Comparison of ENCODE assay signal across 10 cellular contexts in genomic region chr19:3860499-3860898, GRCh38. TPM values are rescaled to one million over a fixed set of nuclear protein-coding genes. Genes with fewer than 3 reads are reported as not detected.
"Had no signal": no experiment of that assay in that cellular context is flagged by ENCODE, and none has a peak within 500 bp of the region (broad histone marks: within the 10 kb centered on the region; RNA-seq: fewer than 3 reads in every experiment).

No MANE protein-coding gene starts in this region.

- H3K36me3 Mint-ChIP-seq: IgD-negative memory B cell had no signal

- H3K9me3 Mint-ChIP-seq: HFFc6, IgD-negative memory B cell had no signal

- DNase-seq: GM23248, GOT3, H9, HCEC 1CT, HFFc6 had no signal

- H3K4me1 Mint-ChIP-seq: H9 had no signal

- H3K27ac Mint-ChIP-seq: HFFc6 had no signal

- H3K27me3 Mint-ChIP-seq: IgD-negative memory B cell had no signal

- H3K27ac ChIP-seq: GM23248, HL-60 had no signal

- H2AFZ ChIP-seq: GM23248 had no signal

- ATAC-seq: HepG2 had no signal

- H3K4me3 ChIP-seq: GM23248 had no signal

- FAIRE-seq: H54, HepG2 had no signal

- H3K4me3 Mint-ChIP-seq: H9, HFFc6, IgD-negative memory B cell had no signal

- H3K9ac ChIP-seq: GM23248 had no signal

RNA-seq across cellular contexts. Expression of gene ZFR2, which starts 8.3 kb away (rescaled TPM):
- total RNA-seq: GM23248, HFFc6, HT1080 had no signal
- polyA plus RNA-seq: GM23248 had no signal

RNA-seq across cellular contexts. Expression of gene ATCAY, which starts 20.0 kb away (rescaled TPM):
- total RNA-seq: GM23248, HepG2, HFFc6, HT1080 had no signal
- polyA plus RNA-seq: GM23248, HepG2, IgD-negative memory B cell had no signal
